8 cellular contexts compared by ENCODE assay signal in genomic region chr5:60948738-60949137, GRCh38.
"Had no signal": no experiment of that assay in that cellular context is flagged by ENCODE, and none has a peak within 500 bp of the region (broad histone marks: within the 10 kb centered on the region; RNA-seq: fewer than 3 reads in every experiment).

No MANE protein-coding gene starts in this region.

- ATAC-seq: GM12878 had no signal

- FAIRE-seq: G401.6, GM12878, GM12891, GM12892, GM18507, GM19239 had no signal

- DNase-seq: GDM1, GF-D8 had no signal

- H3K4me3 ChIP-seq: GM12878 had no signal
